In the genomic region with DNA sequence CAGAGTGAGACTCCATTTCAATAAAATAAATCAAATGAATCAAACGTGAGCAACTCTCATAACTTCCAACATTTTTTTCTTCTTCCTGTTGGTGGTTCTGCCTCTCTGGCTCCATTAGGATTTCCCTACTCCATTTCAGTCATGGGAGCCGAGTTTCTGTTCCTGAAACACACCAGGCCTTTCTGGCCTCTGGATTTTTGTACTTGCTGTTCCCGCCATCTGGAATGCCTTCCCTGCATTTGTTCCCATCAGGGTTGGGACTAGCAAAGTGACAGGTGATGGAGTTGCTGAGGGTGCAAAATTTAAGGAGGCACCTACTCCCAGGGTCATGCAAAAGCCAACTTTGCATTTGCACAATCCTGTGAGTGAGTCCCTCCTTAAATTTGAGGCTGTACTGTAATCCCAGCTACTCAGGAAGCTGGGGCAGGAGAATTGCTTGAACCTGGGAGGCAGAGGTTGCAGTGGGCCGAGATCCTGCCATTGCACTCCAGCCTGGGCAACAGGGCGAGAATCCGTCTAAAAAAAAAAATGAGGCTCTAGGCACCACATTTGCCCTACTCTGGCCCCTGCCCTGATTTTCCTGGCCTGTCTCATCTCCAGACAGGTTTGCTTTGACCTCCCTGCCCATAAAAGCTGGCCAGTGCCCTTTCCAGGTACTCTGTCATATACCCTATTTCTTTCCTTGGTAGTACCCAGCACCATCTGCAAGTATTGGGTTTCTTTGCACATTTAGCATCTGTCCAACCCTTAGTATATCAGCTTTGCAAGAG, we compare ENCODE assay signal across 7 cellular contexts.
DNase-seq lines count a peak whose midpoint lies in the region; ATAC-seq, FAIRE-seq and TF ChIP-seq lines count a peak whose summit lies in the region.
"Not testable (repeated sequence)": the region's sequence is repeated elsewhere in the genome, so short reads cannot be mapped to it uniquely, and the experiment has no call there.

No MANE protein-coding gene starts in this region.

- H3K9me3 Mint-ChIP-seq in activated T-cell treated with anti-CD3 and anti-CD28 coated beads, Interleukin-2, amount 50 U/mL, for 72 hours; brain; naive thymus-derived CD4-positive, alpha-beta T cell: not testable (repeated sequence)

- WGBS in spleen, 5 donors, result 67 to 80% (median 77%) methylated on average over 6 of the region's 6 CpGs

- DNase-seq in activated CD4-positive, CD25-positive, alpha-beta regulatory T cell treated with anti-CD3 and anti-CD28 coated beads, Interleukin-2, amount 50 U/mL, for 72 hours, result peak; percentile 28
- DNase-seq in activated T-cell treated with anti-CD3 and anti-CD28 coated beads, Interleukin-2, amount 50 U/mL, for 72 hours, result not testable (repeated sequence)
- DNase-seq in kidney (peak; percentile 35), spleen (peak; percentile 38)
- peak in 2 of 9 donors; percentile 4 to 20 for DNase-seq in naive thymus-derived CD4-positive, alpha-beta T cell

- TF ChIP-seq CTCF in brain (conservative IDR thresholded peaks at IDR 0.05); kidney (IDR thresholded peaks at IDR 0.05; ENCODE audit: borderline replicate concordance, extremely low read depth, insufficient read depth); spleen (IDR thresholded peaks at IDR 0.05 in 8 of 11, conservative IDR thresholded peaks at IDR 0.05 in 3 of 11): not testable (repeated sequence)

- peak overlapping the region; percentile 79 for H3K27ac ChIP-seq in KOPT-K1 (ENCODE audit: low read depth, low read length, poor library complexity, severe bottlenecking)
- H3K27ac ChIP-seq in kidney (ENCODE audit: low read depth in 2 of 2, low read length in 2 of 2), result not testable (repeated sequence)
- peak overlapping the region; percentile 45 for H3K27ac ChIP-seq in naive thymus-derived CD4-positive, alpha-beta T cell (ENCODE audit: low read depth, low read length)
- H3K27ac ChIP-seq in spleen, result peak overlapping the region in 7 of 8 donors; percentile 29 to 85 (median 80)

- H3K4me1 ChIP-seq in kidney (ENCODE audit: control insufficient read depth in 1 of 2, insufficient read depth in 1 of 2, low read depth in 1 of 2, low read length in 2 of 2) (peaks cover 5 to 32% of the 10 kb centered on the region in 2 donors), spleen (peaks cover 48 to 85% (median 67%) of the 10 kb centered on the region in 6 donors)
- H3K4me1 ChIP-seq in naive thymus-derived CD4-positive, alpha-beta T cell (ENCODE audit: control insufficient read depth in 2 of 2, insufficient read depth in 2 of 2, low read length in 2 of 2), result peaks cover 9 to 13% of the 10 kb centered on the region in 2 donors

- H3K9ac ChIP-seq in kidney (ENCODE audit: low read length in 2 of 2), result not testable (repeated sequence)

- H3K27me3 ChIP-seq in naive thymus-derived CD4-positive, alpha-beta T cell (ENCODE audit: control insufficient read depth in 2 of 2, insufficient read depth in 2 of 2, low read length in 2 of 2); spleen (replicated peaks in 1 of 7): not testable (repeated sequence)

- not testable (repeated sequence) for H3K27me3 Mint-ChIP-seq in activated T-cell treated with anti-CD3 and anti-CD28 coated beads, Interleukin-2, amount 50 U/mL, for 72 hours (ENCODE audit: low read depth); brain; naive thymus-derived CD4-positive, alpha-beta T cell

- H3K36me3 ChIP-seq in KOPT-K1 (ENCODE audit: insufficient read depth, low read length) (peaks cover 40% of the 10 kb centered on the region), spleen (peaks cover 0 to 24% (median 0%) of the 10 kb centered on the region in 6 donors)
- not testable (repeated sequence) for H3K36me3 ChIP-seq in kidney (ENCODE audit: control insufficient read depth in 1 of 2, insufficient read depth in 2 of 2, low read length in 2 of 2); naive thymus-derived CD4-positive, alpha-beta T cell (ENCODE audit: control insufficient read depth in 2 of 3, insufficient read depth in 3 of 3, low read length in 3 of 3)

- H3K9me3 ChIP-seq in KOPT-K1 (ENCODE audit: insufficient read depth, low read length, poor library complexity, severe bottlenecking); kidney (ENCODE audit: control insufficient read depth in 1 of 2, low read length in 2 of 2); naive thymus-derived CD4-positive, alpha-beta T cell (ENCODE audit: control insufficient read depth in 2 of 3, low read length in 3 of 3); spleen: not testable (repeated sequence)

- ATAC-seq in activated T-cell treated with anti-CD3 and anti-CD28 coated beads, Interleukin-2, amount 50 U/mL, for 72 hours (replicated peaks in 1 of 2); naive thymus-derived CD4-positive, alpha-beta T cell: not testable (repeated sequence)

- intact Hi-C loops in kidney (cut with DNase I); spleen (cut with DNase I; ENCODE audit: low total_unique reads): not testable (repeated sequence)
- intact Hi-C loops in naive thymus-derived CD4-positive, alpha-beta T cell (cut with micrococcal nuclease), result loop anchor here (10.0 kb wide), 4 partner anchors 49 to 1981 kb away; a partner anchor contains a TSS

- H3K36me3 Mint-ChIP-seq in activated T-cell treated with anti-CD3 and anti-CD28 coated beads, Interleukin-2, amount 50 U/mL, for 72 hours (ENCODE audit: insufficient read depth in 2 of 2), result peaks cover 1 to 19% of the 10 kb centered on the region in 2 donors
- H3K36me3 Mint-ChIP-seq in brain, result peaks cover 28% of the 10 kb centered on the region
- H3K36me3 Mint-ChIP-seq in naive thymus-derived CD4-positive, alpha-beta T cell, result peaks cover 0 to 17% (median 0%) of the 10 kb centered on the region in 5 donors

- CTCF ChIA-PET in naive thymus-derived CD4-positive, alpha-beta T cell (lab: Charles Lee), result not testable (repeated sequence)

- POLR2A ChIA-PET in naive thymus-derived CD4-positive, alpha-beta T cell (lab: Charles Lee), result interaction anchor here (0.7 kb wide), 1 partner anchor 1987 kb away, joined by 5 read pairs; no protein-coding TSS in a partner anchor

- peak overlapping the region; percentile 100 for H3K27ac Mint-ChIP-seq in activated T-cell treated with anti-CD3 and anti-CD28 coated beads, Interleukin-2, amount 50 U/mL, for 72 hours
- H3K27ac Mint-ChIP-seq in brain, result peak overlapping the region in 3 of 5 experiments; percentile 63 to 86 (median 81)
- peak overlapping the region; percentile 57 to 97 (median 95) for H3K27ac Mint-ChIP-seq in naive thymus-derived CD4-positive, alpha-beta T cell

- not testable (repeated sequence) for FAIRE-seq in kidney (lab: Jason Lieb, UNC)

- H3K4me3 ChIP-seq in kidney (ENCODE audit: low read length in 2 of 2); naive thymus-derived CD4-positive, alpha-beta T cell (ENCODE audit: low read length); spleen: not testable (repeated sequence)

- peaks cover 65% of the 10 kb centered on the region for H3K4me1 Mint-ChIP-seq in activated T-cell treated with anti-CD3 and anti-CD28 coated beads, Interleukin-2, amount 50 U/mL, for 72 hours (ENCODE audit: low read depth)
- H3K4me1 Mint-ChIP-seq in brain, result peaks cover 50% of the 10 kb centered on the region
- H3K4me1 Mint-ChIP-seq in naive thymus-derived CD4-positive, alpha-beta T cell, result peaks cover 38 to 63% (median 52%) of the 10 kb centered on the region in 7 donors

- H3K4me3 Mint-ChIP-seq in activated T-cell treated with anti-CD3 and anti-CD28 coated beads, Interleukin-2, amount 50 U/mL, for 72 hours, result peak overlapping the region; percentile 93 to 97
- H3K4me3 Mint-ChIP-seq in brain, result peak overlapping the region in 2 of 5 experiments; percentile 22 to 66
- H3K4me3 Mint-ChIP-seq in naive thymus-derived CD4-positive, alpha-beta T cell, result peak overlapping the region; percentile 29 to 98 (median 88)

- not testable (repeated sequence) for TF ChIP-seq POLR2A in spleen (IDR thresholded peaks at IDR 0.05)
